Comparison of ENCODE assay signal across 1 cellular context in genomic region chr4:140993350-140993749, GRCh38.
TF ChIP-seq lines count a peak whose summit lies in the region.

No MANE protein-coding gene starts in this region.

TF ChIP-seq in HepG2, 621 proteins besides CTCF, POLR2A, EP300 and RAD21 (continued from another document):
- no peak for TF ChIP-seq ZNF513 (CRISPR knock-in tag; conservative IDR thresholded peaks at IDR 0.05)
- no peak for TF ChIP-seq ZNF253 (CRISPR knock-in tag; IDR thresholded peaks at IDR 0.05; ENCODE audit: borderline replicate concordance)
- no peak for TF ChIP-seq POGZ (CRISPR knock-in tag; IDR thresholded peaks at IDR 0.05)
- no peak for TF ChIP-seq ZNF839 (CRISPR knock-in tag; IDR thresholded peaks at IDR 0.05; ENCODE audit: borderline replicate concordance)
- no peak for TF ChIP-seq ZNF18 (CRISPR knock-in tag; IDR thresholded peaks at IDR 0.05; ENCODE audit: insufficient replicate concordance)
- TF ChIP-seq PLSCR1 (CRISPR knock-in tag; IDR thresholded peaks at IDR 0.05; ENCODE audit: borderline replicate concordance), result no peak
- TF ChIP-seq RXRB (CRISPR knock-in tag; IDR thresholded peaks at IDR 0.05; ENCODE audit: borderline replicate concordance), result no peak
- TF ChIP-seq SIX4 (CRISPR knock-in tag; IDR thresholded peaks at IDR 0.05), result no peak
- no peak for TF ChIP-seq GLMP (CRISPR knock-in tag; IDR thresholded peaks at IDR 0.05; ENCODE audit: borderline replicate concordance)
